Comparison of ENCODE assay signal across 1 cellular context in the genomic region with DNA sequence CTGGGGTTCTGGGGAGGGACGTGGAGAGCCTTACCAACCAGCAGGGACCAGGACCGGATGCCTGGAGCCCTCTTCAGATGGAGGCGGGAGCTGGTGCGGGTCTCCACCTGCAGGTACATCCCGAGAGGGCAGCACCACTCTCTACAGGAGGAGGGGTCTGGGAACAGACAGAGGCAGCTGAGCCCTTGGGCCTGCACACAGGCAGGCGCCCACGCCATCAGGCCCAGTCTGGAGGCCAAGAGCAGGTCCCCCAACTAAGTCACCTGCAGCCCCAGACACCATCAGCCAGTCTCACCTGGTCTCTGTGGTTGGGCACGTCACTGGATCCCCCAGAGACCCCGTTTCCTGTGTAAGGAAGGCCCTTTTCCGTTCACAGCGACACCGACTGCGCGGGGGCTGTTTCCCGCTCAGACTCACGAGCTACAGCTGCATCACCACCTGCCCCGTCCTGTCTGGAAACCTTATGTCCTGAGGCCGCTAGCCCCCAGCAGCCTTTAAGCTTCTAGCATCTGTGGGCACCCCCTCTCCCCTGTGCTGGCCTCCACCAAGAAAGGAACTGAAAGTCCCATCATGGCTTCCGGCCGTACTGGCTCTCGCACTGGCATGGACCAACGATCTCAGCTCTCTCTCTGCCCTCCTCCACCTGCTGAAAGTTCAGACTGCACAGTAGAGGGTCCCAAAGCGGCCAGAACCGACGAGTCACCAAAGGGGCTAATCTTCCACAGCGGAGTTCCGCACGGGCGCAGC.
TF ChIP-seq lines count a peak whose summit lies in the region.

No MANE protein-coding gene starts in this region.

TF ChIP-seq in HepG2, 621 proteins besides CTCF, POLR2A, EP300 and RAD21 (continues in another document):
- 0 out of 2 replicates have a peak, but pooled peaks have one; percentile 54 for TF ChIP-seq PCBP1 (IDR thresholded peaks at IDR 0.05; ENCODE audit: borderline replicate concordance, low read depth, low read length)
- 0 out of 2 replicates have a peak, but pooled peaks have one; percentile 3 for TF ChIP-seq STAG1 (CRISPR knock-in tag; IDR thresholded peaks at IDR 0.05)
- no peak for TF ChIP-seq HOXA3 (CRISPR knock-in tag; IDR thresholded peaks at IDR 0.05)
- no peak for TF ChIP-seq RCOR2 (CRISPR knock-in tag; IDR thresholded peaks at IDR 0.05)
- TF ChIP-seq MYNN (CRISPR knock-in tag; IDR thresholded peaks at IDR 0.05; ENCODE audit: low read depth) = no peak
- no peak for TF ChIP-seq ZNF260 (CRISPR knock-in tag; IDR thresholded peaks at IDR 0.05; ENCODE audit: borderline replicate concordance, low read depth)
- TF ChIP-seq U2AF2 (IDR thresholded peaks at IDR 0.05; ENCODE audit: low read depth, low read length) = no peak
- peak; percentile 75 for TF ChIP-seq AGO2 (optimal IDR thresholded peaks at IDR 0.05; ENCODE audit: low read depth, low read length)
- TF ChIP-seq ZNF276 (CRISPR knock-in tag; IDR thresholded peaks at IDR 0.05; ENCODE audit: low read depth) = no peak
- TF ChIP-seq ZNF543 (CRISPR knock-in tag; IDR thresholded peaks at IDR 0.05) = no peak
- TF ChIP-seq ZNF724P (CRISPR knock-in tag; IDR thresholded peaks at IDR 0.05; ENCODE audit: borderline replicate concordance) = no peak
- TF ChIP-seq ZNF567 (CRISPR knock-in tag; IDR thresholded peaks at IDR 0.05; ENCODE audit: borderline replicate concordance) = 0 out of 2 replicates have a peak, but pooled peaks have one; percentile 5
- TF ChIP-seq ZBTB38 (CRISPR knock-in tag; IDR thresholded peaks at IDR 0.05) = peak; percentile 96
- no peak for TF ChIP-seq PBX3 (CRISPR knock-in tag; IDR thresholded peaks at IDR 0.05; ENCODE audit: borderline replicate concordance)
- TF ChIP-seq CAMTA2 (CRISPR knock-in tag; IDR thresholded peaks at IDR 0.05; ENCODE audit: borderline replicate concordance) = 0 out of 2 replicates have a peak, but pooled peaks have one; percentile 38
- no peak for TF ChIP-seq ZC3H13 (CRISPR knock-in tag; IDR thresholded peaks at IDR 0.05)
- TF ChIP-seq DR1 (CRISPR knock-in tag; IDR thresholded peaks at IDR 0.05) = 0 out of 2 replicates have a peak, but pooled peaks have one; percentile 28
- no peak for TF ChIP-seq ZNF749 (CRISPR knock-in tag; IDR thresholded peaks at IDR 0.05; ENCODE audit: borderline replicate concordance)
- TF ChIP-seq, protein P1, sequence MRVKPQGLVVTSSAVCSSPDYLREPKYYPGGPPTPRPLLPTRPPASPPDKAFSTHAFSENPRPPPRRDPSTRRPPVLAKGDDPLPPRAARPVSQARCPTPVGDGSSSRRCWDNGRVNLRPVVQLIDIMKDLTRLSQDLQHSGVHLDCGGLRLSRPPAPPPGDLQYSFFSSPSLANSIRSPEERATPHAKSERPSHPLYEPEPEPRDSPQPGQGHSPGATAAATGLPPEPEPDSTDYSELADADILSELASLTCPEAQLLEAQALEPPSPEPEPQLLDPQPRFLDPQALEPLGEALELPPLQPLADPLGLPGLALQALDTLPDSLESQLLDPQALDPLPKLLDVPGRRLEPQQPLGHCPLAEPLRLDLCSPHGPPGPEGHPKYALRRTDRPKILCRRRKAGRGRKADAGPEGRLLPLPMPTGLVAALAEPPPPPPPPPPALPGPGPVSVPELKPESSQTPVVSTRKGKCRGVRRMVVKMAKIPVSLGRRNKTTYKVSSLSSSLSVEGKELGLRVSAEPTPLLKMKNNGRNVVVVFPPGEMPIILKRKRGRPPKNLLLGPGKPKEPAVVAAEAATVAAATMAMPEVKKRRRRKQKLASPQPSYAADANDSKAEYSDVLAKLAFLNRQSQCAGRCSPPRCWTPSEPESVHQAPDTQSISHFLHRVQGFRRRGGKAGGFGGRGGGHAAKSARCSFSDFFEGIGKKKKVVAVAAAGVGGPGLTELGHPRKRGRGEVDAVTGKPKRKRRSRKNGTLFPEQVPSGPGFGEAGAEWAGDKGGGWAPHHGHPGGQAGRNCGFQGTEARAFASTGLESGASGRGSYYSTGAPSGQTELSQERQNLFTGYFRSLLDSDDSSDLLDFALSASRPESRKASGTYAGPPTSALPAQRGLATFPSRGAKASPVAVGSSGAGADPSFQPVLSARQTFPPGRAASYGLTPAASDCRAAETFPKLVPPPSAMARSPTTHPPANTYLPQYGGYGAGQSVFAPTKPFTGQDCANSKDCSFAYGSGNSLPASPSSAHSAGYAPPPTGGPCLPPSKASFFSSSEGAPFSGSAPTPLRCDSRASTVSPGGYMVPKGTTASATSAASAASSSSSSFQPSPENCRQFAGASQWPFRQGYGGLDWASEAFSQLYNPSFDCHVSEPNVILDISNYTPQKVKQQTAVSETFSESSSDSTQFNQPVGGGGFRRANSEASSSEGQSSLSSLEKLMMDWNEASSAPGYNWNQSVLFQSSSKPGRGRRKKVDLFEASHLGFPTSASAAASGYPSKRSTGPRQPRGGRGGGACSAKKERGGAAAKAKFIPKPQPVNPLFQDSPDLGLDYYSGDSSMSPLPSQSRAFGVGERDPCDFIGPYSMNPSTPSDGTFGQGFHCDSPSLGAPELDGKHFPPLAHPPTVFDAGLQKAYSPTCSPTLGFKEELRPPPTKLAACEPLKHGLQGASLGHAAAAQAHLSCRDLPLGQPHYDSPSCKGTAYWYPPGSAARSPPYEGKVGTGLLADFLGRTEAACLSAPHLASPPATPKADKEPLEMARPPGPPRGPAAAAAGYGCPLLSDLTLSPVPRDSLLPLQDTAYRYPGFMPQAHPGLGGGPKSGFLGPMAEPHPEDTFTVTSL (CRISPR knock-in tag; IDR thresholded peaks at IDR 0.05; ENCODE audit: borderline replicate concordance) = no peak
- TF ChIP-seq THAP9 (CRISPR knock-in tag; IDR thresholded peaks at IDR 0.05; ENCODE audit: borderline replicate concordance) = peak; percentile 52; the same call in 1 of the 2 replicates
- no peak for TF ChIP-seq ZFP36L2 (CRISPR knock-in tag; IDR thresholded peaks at IDR 0.05)
- no peak for TF ChIP-seq IRF2 (CRISPR knock-in tag; IDR thresholded peaks at IDR 0.05)
- no peak for TF ChIP-seq TRIM22 (IDR thresholded peaks at IDR 0.05)
- TF ChIP-seq E2F5 (CRISPR knock-in tag; conservative IDR thresholded peaks at IDR 0.05) = 0 out of 2 replicates have a peak, but pooled peaks have one; percentile 8
- TF ChIP-seq SNAPC4 (CRISPR knock-in tag; IDR thresholded peaks at IDR 0.05) = 0 out of 2 replicates have a peak, but pooled peaks have one; percentile 22
- TF ChIP-seq ETV6 (CRISPR knock-in tag; conservative IDR thresholded peaks at IDR 0.05) = 0 out of 2 replicates have a peak, but pooled peaks have one; percentile 48
- 0 out of 2 replicates have a peak, but pooled peaks have one; percentile 20 for TF ChIP-seq EED (CRISPR knock-in tag; IDR thresholded peaks at IDR 0.05)
